Comparison of ENCODE assay signal across 8 cellular contexts in genomic region chr22:41238570-41239442, GRCh38. TPM values are rescaled to one million over a fixed set of nuclear protein-coding genes. Genes with fewer than 3 reads are reported as not detected.
DNase-seq lines count a peak whose midpoint lies in the region; ATAC-seq and TF ChIP-seq lines count a peak whose summit lies in the region.
"Had no signal": no experiment of that assay in that cellular context is flagged by ENCODE, and none has a peak within 500 bp of the region (broad histone marks: within the 10 kb centered on the region; RNA-seq: fewer than 3 reads in every experiment).

No MANE protein-coding gene starts in this region.

- POLR2A ChIA-PET in activated CD4-positive, alpha-beta memory T cell treated with anti-CD3 and anti-CD28 coated beads, Interleukin-2, amount 10 ng/mL, durations not matched to agents 7 days and 5 days (lab: Charles Lee): interaction anchor here (1.3 to 3.2 kb wide), 5 partner anchors 7 to 63 kb away, joined by 3 to 18 read pairs (median 12); partner anchors contain the start of genes RANGAP1 and ZC3H7B

- peaks cover 6% of the 10 kb centered on the region; the same call in 1 of the 3 replicates for H3K36me3 Mint-ChIP-seq in GM23338 (ENCODE audit: low read depth)
- no peaks in the 10 kb centered on the region for H3K36me3 Mint-ChIP-seq in activated CD4-positive, alpha-beta memory T cell treated with anti-CD3 and anti-CD28 coated beads, Interleukin-2, amount 10 ng/mL, durations not matched to agents 7 days and 5 days (ENCODE audit: low read depth)
- H3K36me3 Mint-ChIP-seq in glutamatergic neuron (ENCODE audit: unreplicated experiment): no peaks in the 10 kb centered on the region
- H3K36me3 Mint-ChIP-seq in stimulated activated effector memory CD8-positive, alpha-beta T cell treated with anti-CD3 and anti-CD28 coated beads, Interleukin-12 subunit alpha, Interleukin-12 subunit beta, amount 100 ng/mL, for 72 hours: peaks cover 6% of the 10 kb centered on the region

- peaks cover 8% of the 10 kb centered on the region for H3K4me1 ChIP-seq in GM23338 (ENCODE audit: insufficient read depth)

- H3K27me3 Mint-ChIP-seq in GM23338 (ENCODE audit: insufficient read depth, low read depth, poor library complexity): peaks cover 22% of the 10 kb centered on the region
- H3K27me3 Mint-ChIP-seq in activated CD4-positive, alpha-beta memory T cell treated with anti-CD3 and anti-CD28 coated beads, Interleukin-2, amount 10 ng/mL, durations not matched to agents 7 days and 5 days: peaks cover 4% of the 10 kb centered on the region
- H3K27me3 Mint-ChIP-seq in glutamatergic neuron (ENCODE audit: unreplicated experiment): peaks cover 7% of the 10 kb centered on the region

- no peaks in the 10 kb centered on the region for H3K27me3 ChIP-seq in GM23338 (ENCODE audit: insufficient read depth)
- H3K27me3 ChIP-seq: ovary had no signal

- DNase-seq in GM23338 (ENCODE audit: low spot score): no peak
- DNase-seq in activated CD4-positive, alpha-beta memory T cell treated with anti-CD3 and anti-CD28 coated beads, Interleukin-2, amount 10 ng/mL, durations not matched to agents 7 days and 5 days: no peak
- no peak for DNase-seq in glutamatergic neuron
- DNase-seq in stimulated activated effector memory CD8-positive, alpha-beta T cell treated with anti-CD3 and anti-CD28 coated beads, Interleukin-12 subunit alpha, Interleukin-12 subunit beta, amount 100 ng/mL, for 72 hours (ENCODE audit: low spot score in 2 of 2): no peak
- no peak for DNase-seq in effector CD4-positive, alpha-beta T cell
- no peak for DNase-seq in kidney tubule cell (ENCODE audit: low spot score)

- CTCF ChIA-PET in activated CD4-positive, alpha-beta memory T cell treated with anti-CD3 and anti-CD28 coated beads, Interleukin-2, amount 10 ng/mL, durations not matched to agents 7 days and 5 days (lab: Charles Lee): interaction anchor here (1.0 to 4.6 kb wide), 15 partner anchors 22 to 556 kb away, joined by 3 to 142 read pairs (median 4); partner anchors contain the start of genes L3MBTL2 and RANGAP1

- H2AFZ ChIP-seq in GM23338: peak overlapping the region; percentile 76

- H3K79me2 ChIP-seq in GM23338 (replicated peaks; ENCODE audit: insufficient read depth): no peaks in the 10 kb centered on the region

- H4K20me1 ChIP-seq in GM23338 (replicated peaks; ENCODE audit: insufficient read depth): no peaks in the 10 kb centered on the region

- peak overlapping the region; percentile 77; the same call in 1 of the 2 replicates for H3K4me2 ChIP-seq in GM23338

- peaks cover 24% of the 10 kb centered on the region for H3F3A ChIP-seq in GM23338 (replicated peaks; ENCODE audit: low read depth)

- H3K4me1 Mint-ChIP-seq in GM23338 (peaks cover 13% of the 10 kb centered on the region), glutamatergic neuron (ENCODE audit: low read depth, unreplicated experiment) (no peaks in the 10 kb centered on the region)
- peaks cover 7% of the 10 kb centered on the region for H3K4me1 Mint-ChIP-seq in activated CD4-positive, alpha-beta memory T cell treated with anti-CD3 and anti-CD28 coated beads, Interleukin-2, amount 10 ng/mL, durations not matched to agents 7 days and 5 days
- H3K4me1 Mint-ChIP-seq in stimulated activated effector memory CD8-positive, alpha-beta T cell treated with anti-CD3 and anti-CD28 coated beads, Interleukin-12 subunit alpha, Interleukin-12 subunit beta, amount 100 ng/mL, for 72 hours: peaks cover 12% of the 10 kb centered on the region

- H3K4me3 Mint-ChIP-seq in GM23338 (peak overlapping the region; percentile 39; the same call in 2 of the 3 replicates), glutamatergic neuron (ENCODE audit: unreplicated experiment) (peak overlapping the region; percentile 64)
- peak overlapping the region; percentile 65 for H3K4me3 Mint-ChIP-seq in activated CD4-positive, alpha-beta memory T cell treated with anti-CD3 and anti-CD28 coated beads, Interleukin-2, amount 10 ng/mL, durations not matched to agents 7 days and 5 days
- peak overlapping the region; percentile 47 for H3K4me3 Mint-ChIP-seq in stimulated activated effector memory CD8-positive, alpha-beta T cell treated with anti-CD3 and anti-CD28 coated beads, Interleukin-12 subunit alpha, Interleukin-12 subunit beta, amount 100 ng/mL, for 72 hours

- peak; percentile 26 for ATAC-seq in GM23338
- ATAC-seq in stimulated activated effector memory CD8-positive, alpha-beta T cell treated with anti-CD3 and anti-CD28 coated beads, Interleukin-12 subunit alpha, Interleukin-12 subunit beta, amount 100 ng/mL, for 72 hours: no peak
- ATAC-seq in GM21360 (IDR thresholded peaks at IDR 0.05; ENCODE audit: unreplicated experiment): no peak

- H3K36me3 ChIP-seq in GM23338 (ENCODE audit: insufficient read depth): no peaks in the 10 kb centered on the region
- H3K36me3 ChIP-seq: ovary had no signal

- H3K27ac Mint-ChIP-seq in GM23338 (no peak overlapping the region), glutamatergic neuron (ENCODE audit: unreplicated experiment) (no peak overlapping the region)
- peak overlapping the region; percentile 4 for H3K27ac Mint-ChIP-seq in activated CD4-positive, alpha-beta memory T cell treated with anti-CD3 and anti-CD28 coated beads, Interleukin-2, amount 10 ng/mL, durations not matched to agents 7 days and 5 days
- H3K27ac Mint-ChIP-seq in stimulated activated effector memory CD8-positive, alpha-beta T cell treated with anti-CD3 and anti-CD28 coated beads, Interleukin-12 subunit alpha, Interleukin-12 subunit beta, amount 100 ng/mL, for 72 hours: no peak overlapping the region

- H3K27ac ChIP-seq in GM23338 (ENCODE audit: low read depth): no peak overlapping the region
- H3K27ac ChIP-seq: ovary had no signal

- no peaks in the 10 kb centered on the region for H3K9me2 ChIP-seq in GM23338 (ENCODE audit: insufficient read depth)

- peak overlapping the region; percentile 53; the same call in 1 of the 2 replicates for H3K4me3 ChIP-seq in GM23338

- TF ChIP-seq CTCF in GM23338 (conservative IDR thresholded peaks at IDR 0.05; ENCODE audit: low read depth in 2 of 2): no peak
- no peak for TF ChIP-seq CTCF in glutamatergic neuron (IDR thresholded peaks at IDR 0.05; ENCODE audit: partially characterized antibody, unreplicated experiment)

- H3K9me3 Mint-ChIP-seq in GM23338 (no peaks in the 10 kb centered on the region), glutamatergic neuron (ENCODE audit: unreplicated experiment) (no peaks in the 10 kb centered on the region)
- H3K9me3 Mint-ChIP-seq in activated CD4-positive, alpha-beta memory T cell treated with anti-CD3 and anti-CD28 coated beads, Interleukin-2, amount 10 ng/mL, durations not matched to agents 7 days and 5 days: no peaks in the 10 kb centered on the region
- H3K9me3 Mint-ChIP-seq in stimulated activated effector memory CD8-positive, alpha-beta T cell treated with anti-CD3 and anti-CD28 coated beads, Interleukin-12 subunit alpha, Interleukin-12 subunit beta, amount 100 ng/mL, for 72 hours: no peaks in the 10 kb centered on the region

TF ChIP-seq in GM23338, 12 proteins besides CTCF, POLR2A, EP300 and RAD21 (continues in another document):
- TF ChIP-seq ETS1 (IDR thresholded peaks at IDR 0.05): no peak
- no peak for TF ChIP-seq NANOG (IDR thresholded peaks at IDR 0.05; ENCODE audit: borderline replicate concordance)

RNA-seq across cellular contexts. Expression of gene CHADL, which starts 1.9 kb away (rescaled TPM):
- total RNA-seq in GM23338 (2014; rRNA removed; shearing (Covaris generic)): 1.5 and 1.6 TPM in 2 replicates
- polyA plus RNA-seq in GM23338 (2016; fragmentation: Nextera tagmentation; extraction: Ambion mirVana): 0.70 TPM in 1 of 2 replicates, not detected in the other
- total RNA-seq in activated CD4-positive, alpha-beta memory T cell treated with anti-CD3 and anti-CD28 coated beads, Interleukin-2, amount 10 ng/mL, durations not matched to agents 7 days and 5 days: under 1 TPM; 0.18 TPM
- 0.27 TPM for total RNA-seq in glutamatergic neuron (ENCODE audit: unreplicated experiment)

RNA-seq across cellular contexts. Expression of gene L3MBTL2, which starts 33.7 kb away (rescaled TPM):
- 23.4 and 27.1 TPM in 2 replicates for total RNA-seq in GM23338 (2014; rRNA removed; shearing (Covaris generic))
- polyA plus RNA-seq in GM23338 (2016; fragmentation: Nextera tagmentation; extraction: Ambion mirVana): 12.7 and 13.9 TPM in 2 replicates
- total RNA-seq in activated CD4-positive, alpha-beta memory T cell treated with anti-CD3 and anti-CD28 coated beads, Interleukin-2, amount 10 ng/mL, durations not matched to agents 7 days and 5 days: 10 to 100 TPM; 25.9 to 30.7 TPM
- 20.9 TPM for total RNA-seq in glutamatergic neuron (ENCODE audit: unreplicated experiment)

RNA-seq across cellular contexts. Expression of gene RANGAP1, which starts 47.2 kb away (rescaled TPM):
- total RNA-seq in GM23338 (2014; rRNA removed; shearing (Covaris generic)): 133 and 141 TPM in 2 replicates
- 54.2 and 54.7 TPM in 2 replicates for polyA plus RNA-seq in GM23338 (2016; fragmentation: Nextera tagmentation; extraction: Ambion mirVana)
- 10 to 100 TPM; 98.7 to 99.7 TPM for total RNA-seq in activated CD4-positive, alpha-beta memory T cell treated with anti-CD3 and anti-CD28 coated beads, Interleukin-2, amount 10 ng/mL, durations not matched to agents 7 days and 5 days
- 80.8 TPM for total RNA-seq in glutamatergic neuron (ENCODE audit: unreplicated experiment)
